In genomic region chr5:132270706-132271105, GRCh38 we compare ENCODE assay signal across 25 cellular contexts. TPM values are rescaled to one million over a fixed set of nuclear protein-coding genes. Genes with fewer than 3 reads are reported as not detected.
DNase-seq lines count a peak whose midpoint lies in the region; ATAC-seq and TF ChIP-seq lines count a peak whose summit lies in the region.
"Had no signal": no experiment of that assay in that cellular context is flagged by ENCODE, and none has a peak within 500 bp of the region (broad histone marks: within the 10 kb centered on the region; RNA-seq: fewer than 3 reads in every experiment).

No MANE protein-coding gene starts in this region.

- no peak for TF ChIP-seq CTCF in natural killer cell (IDR thresholded peaks at IDR 0.05)
- no peak for TF ChIP-seq CTCF in colonic mucosa (IDR thresholded peaks at IDR 0.05)
- TF ChIP-seq CTCF in osteocyte (IDR thresholded peaks at IDR 0.05), result no peak

- peak overlapping the region; percentile 25 for H3K4me3 Mint-ChIP-seq in natural killer cell
- H3K4me3 Mint-ChIP-seq in natural killer cell treated with Interleukin-12 subunit alpha and Interleukin-12 subunit beta and Interleukin-15 and Interleukin-18, amount 100 ng/mL, for 72 hours, result no peak overlapping the region
- H3K4me3 Mint-ChIP-seq in osteocyte (ENCODE audit: unreplicated experiment), result no peak overlapping the region
- peak overlapping the region in 3 of 8 donors; percentile 13 to 32 (median 18) for H3K4me3 Mint-ChIP-seq in CD4-positive, alpha-beta memory T cell
- H3K4me3 Mint-ChIP-seq: activated CD4-positive, alpha-beta T cell treated with anti-CD3 and anti-CD28 coated beads, Interleukin-2, amount 10 ng/mL, durations not matched to agents 24 days and 14 days; endodermal cell; neural progenitor cell had no signal

- H3K9ac ChIP-seq in colonic mucosa (ENCODE audit: low read depth in 2 of 2, low read length in 2 of 2), result no peak overlapping the region
- H3K9ac ChIP-seq: neural progenitor cell had no signal

- no peaks in the 10 kb centered on the region for H3K36me3 Mint-ChIP-seq in natural killer cell
- H3K36me3 Mint-ChIP-seq in natural killer cell treated with Interleukin-12 subunit alpha and Interleukin-12 subunit beta and Interleukin-15 and Interleukin-18, amount 100 ng/mL, for 72 hours, result no peaks in the 10 kb centered on the region
- H3K36me3 Mint-ChIP-seq in osteocyte (ENCODE audit: unreplicated experiment), result peaks cover 25% of the 10 kb centered on the region
- H3K36me3 Mint-ChIP-seq in CD4-positive, alpha-beta memory T cell, result no peaks in the 10 kb centered on the region
- H3K36me3 Mint-ChIP-seq: activated naive CD8-positive, alpha-beta T cell treated with anti-CD3 and anti-CD28 coated beads, Interleukin-2, amount 10 ng/mL, durations not matched to agents 7 days and 5 days; IgD-negative memory B cell had no signal

- no peaks in the 10 kb centered on the region for H3K9me3 ChIP-seq in colonic mucosa
- H3K9me3 ChIP-seq in CD4-positive, alpha-beta memory T cell (ENCODE audit: control insufficient read depth in 1 of 2, low read length in 2 of 2), result no peaks in the 10 kb centered on the region
- H3K9me3 ChIP-seq: HAP-1, heart left ventricle, left ventricle myocardium inferior, SJSA1, stomach had no signal

- DNase-seq in natural killer cell (no peak), colonic mucosa (peak; percentile 16), osteocyte (ENCODE audit: extremely low spot score, unreplicated experiment) (peak; percentile 70), SHP77 treated with DMSO at 0.1 percent for 48 hours (lab: John Stamatoyannopoulos, UW) (no peak)
- no peak for DNase-seq in natural killer cell treated with Interleukin-12 subunit alpha and Interleukin-12 subunit beta and Interleukin-15 and Interleukin-18, amount 100 ng/mL, for 72 hours (ENCODE audit: low spot score)
- no peak for DNase-seq in CD4-positive, alpha-beta memory T cell
- DNase-seq: activated CD4-positive, alpha-beta T cell treated with anti-CD3 and anti-CD28 coated beads, Interleukin-2, amount 10 ng/mL, durations not matched to agents 24 days and 14 days; activated naive CD8-positive, alpha-beta T cell treated with anti-CD3 and anti-CD28 coated beads, Interleukin-2, amount 10 ng/mL, durations not matched to agents 7 days and 5 days; left ventricle myocardium inferior; NCI-H1105; NCI-H2081 treated with DMSO at 0.1 percent for 48 hours; NK-92 treated with Interleukin-12 subunit alpha and Interleukin-12 subunit beta, amount 100 ng/mL, for 24 hours; stimulated activated CD4-positive, alpha-beta T cell treated with anti-CD3 and anti-CD28 coated beads, Interleukin-12 subunit alpha, Interleukin-12 subunit beta, amount 100 ng/mL, for 4 hours; stomach; trophoblast cell had no signal

- intact Hi-C loops in natural killer cell (cut with micrococcal nuclease) (no loop called here), colonic mucosa (cut with DNase I) (loop anchor here (10.0 kb wide), 1 partner anchor 104 kb away; no protein-coding TSS in a partner anchor)
- intact Hi-C loops in CD4-positive, alpha-beta memory T cell (cut with micrococcal nuclease), result loop anchor here (5.0 kb wide), 2 partner anchors 97 to 117 kb away; partner anchors contain the start of gene SLC22A5

- H3K27me3 Mint-ChIP-seq in natural killer cell (ENCODE audit: low read depth in 2 of 2) (peaks cover 15 to 23% of the 10 kb centered on the region in 2 donors), osteocyte (ENCODE audit: unreplicated experiment) (no peaks in the 10 kb centered on the region)
- peaks cover 10 to 14% of the 10 kb centered on the region in 2 donors for H3K27me3 Mint-ChIP-seq in natural killer cell treated with Interleukin-12 subunit alpha and Interleukin-12 subunit beta and Interleukin-15 and Interleukin-18, amount 100 ng/mL, for 72 hours
- H3K27me3 Mint-ChIP-seq in CD4-positive, alpha-beta memory T cell, result peaks cover 5 to 16% of the 10 kb centered on the region in 2 donors

- no peaks in the 10 kb centered on the region for H3K36me3 ChIP-seq in colonic mucosa
- H3K36me3 ChIP-seq in CD4-positive, alpha-beta memory T cell (ENCODE audit: insufficient read depth, low read length), result no peaks in the 10 kb centered on the region
- H3K36me3 ChIP-seq: HAP-1, left ventricle myocardium inferior, neural progenitor cell had no signal

- CTCF ChIA-PET in CD4-positive, alpha-beta memory T cell (lab: Charles Lee; ENCODE audit: partially characterized antibody), result no interaction called here

- H3K27me3 ChIP-seq in colonic mucosa, result no peaks in the 10 kb centered on the region
- no peaks in the 10 kb centered on the region for H3K27me3 ChIP-seq in CD4-positive, alpha-beta memory T cell (ENCODE audit: insufficient read depth, low read length)
- H3K27me3 ChIP-seq: heart left ventricle, neural progenitor cell, SJSA1, stomach had no signal

- H3K27ac ChIP-seq in colonic mucosa, result no peak overlapping the region
- H3K27ac ChIP-seq in CD4-positive, alpha-beta memory T cell (ENCODE audit: low read depth, low read length), result no peak overlapping the region
- H3K27ac ChIP-seq: left ventricle myocardium inferior, neural progenitor cell had no signal

- peaks cover 10% of the 10 kb centered on the region for H3K4me1 ChIP-seq in colonic mucosa
- no peaks in the 10 kb centered on the region for H3K4me1 ChIP-seq in CD4-positive, alpha-beta memory T cell (ENCODE audit: insufficient read depth, low read length)
- H3K4me1 ChIP-seq: HAP-1 had no signal

- no peaks in the 10 kb centered on the region for H3K9me3 Mint-ChIP-seq in natural killer cell
- H3K9me3 Mint-ChIP-seq in natural killer cell treated with Interleukin-12 subunit alpha and Interleukin-12 subunit beta and Interleukin-15 and Interleukin-18, amount 100 ng/mL, for 72 hours, result no peaks in the 10 kb centered on the region
- no peaks in the 10 kb centered on the region for H3K9me3 Mint-ChIP-seq in osteocyte (ENCODE audit: unreplicated experiment)
- no peaks in the 10 kb centered on the region for H3K9me3 Mint-ChIP-seq in CD4-positive, alpha-beta memory T cell
- H3K9me3 Mint-ChIP-seq: activated CD4-positive, alpha-beta T cell treated with anti-CD3 and anti-CD28 coated beads, Interleukin-2, amount 10 ng/mL, durations not matched to agents 24 days and 14 days; activated naive CD8-positive, alpha-beta T cell treated with anti-CD3 and anti-CD28 coated beads, Interleukin-2, amount 10 ng/mL, durations not matched to agents 7 days and 5 days; activated T-helper 2 cell treated with anti-CD3 and anti-CD28 coated beads, Interferon-gamma antibody, Interleukin-2, Interleukin-4, amounts not matched to agents 10 μg/mL and 5 μg/mL and 100 μg/mL, durations not matched to agents 14 hours and 24 hours and 36 hours; endodermal cell; IgD-negative memory B cell had no signal

- no peak overlapping the region for H3K27ac Mint-ChIP-seq in natural killer cell
- H3K27ac Mint-ChIP-seq in natural killer cell treated with Interleukin-12 subunit alpha and Interleukin-12 subunit beta and Interleukin-15 and Interleukin-18, amount 100 ng/mL, for 72 hours, result no peak overlapping the region
- peak overlapping the region; percentile 27 for H3K27ac Mint-ChIP-seq in osteocyte (ENCODE audit: unreplicated experiment)
- H3K27ac Mint-ChIP-seq in CD4-positive, alpha-beta memory T cell, result no peak overlapping the region
- H3K27ac Mint-ChIP-seq: activated CD4-positive, alpha-beta T cell treated with anti-CD3 and anti-CD28 coated beads, Interleukin-2, amount 10 ng/mL, durations not matched to agents 24 days and 14 days; activated T-helper 2 cell treated with anti-CD3 and anti-CD28 coated beads, Interferon-gamma antibody, Interleukin-2, Interleukin-4, amounts not matched to agents 10 μg/mL and 5 μg/mL and 100 μg/mL, durations not matched to agents 14 hours and 24 hours and 36 hours; endodermal cell; IgD-negative memory B cell; neural progenitor cell had no signal

- no peak overlapping the region for H3K4me3 ChIP-seq in colonic mucosa
- no peak overlapping the region for H3K4me3 ChIP-seq in CD4-positive, alpha-beta memory T cell (ENCODE audit: low read length in 2 of 2)
- H3K4me3 ChIP-seq: HAP-1, neural progenitor cell, SJSA1, stomach had no signal

- POLR2A ChIA-PET in CD4-positive, alpha-beta memory T cell (lab: Charles Lee; ENCODE audit: partially characterized antibody), result no interaction called here

- ATAC-seq in natural killer cell (no peak), HG03460 (IDR thresholded peaks at IDR 0.05; ENCODE audit: unreplicated experiment) (no peak), GM18907 (IDR thresholded peaks at IDR 0.05; ENCODE audit: unreplicated experiment) (no peak)
- no peak for ATAC-seq in natural killer cell treated with Interleukin-12 subunit alpha and Interleukin-12 subunit beta and Interleukin-15 and Interleukin-18, amount 100 ng/mL, for 72 hours
- ATAC-seq: Panc1 had no signal

- H3K4me1 Mint-ChIP-seq in natural killer cell, result peaks cover 0 to 18% of the 10 kb centered on the region in 2 donors
- H3K4me1 Mint-ChIP-seq in natural killer cell treated with Interleukin-12 subunit alpha and Interleukin-12 subunit beta and Interleukin-15 and Interleukin-18, amount 100 ng/mL, for 72 hours (ENCODE audit: low read depth in 2 of 2), result peaks cover 0 to 16% of the 10 kb centered on the region in 2 donors
- H3K4me1 Mint-ChIP-seq in osteocyte (ENCODE audit: unreplicated experiment), result peaks cover 38% of the 10 kb centered on the region
- H3K4me1 Mint-ChIP-seq in CD4-positive, alpha-beta memory T cell, result peaks cover 0 to 22% (median 12%) of the 10 kb centered on the region in 4 donors
- H3K4me1 Mint-ChIP-seq: endodermal cell had no signal

RNA-seq across cellular contexts. Expression of gene PDLIM4, which starts 13.2 kb away (rescaled TPM):
- total RNA-seq in natural killer cell (not detected), colonic mucosa (10 to 100 TPM in 1 of 2 donors, 1 to 10 TPM in 1; 2.3 to 14.3 TPM), osteocyte (42.7 and 47.8 TPM in 2 replicates)
- not detected for total RNA-seq in natural killer cell treated with Interleukin-12 subunit alpha and Interleukin-12 subunit beta and Interleukin-15 and Interleukin-18, amount 100 ng/mL, for 72 hours
- total RNA-seq in CD4-positive, alpha-beta memory T cell, result not detected
- polyA plus RNA-seq in CD4-positive, alpha-beta memory T cell, result not detected
- polyA plus RNA-seq: IgD-negative memory B cell had no signal

RNA-seq across cellular contexts. Expression of gene SLC22A4, which starts 23.5 kb away (rescaled TPM):
- total RNA-seq in natural killer cell, result 1 to 10 TPM in 1 of 3 donors, under 1 TPM in 2; 0.14 to 2.3 (median 0.27) TPM
- 1 to 10 TPM in 1 of 2 donors, under 1 TPM in 1; 0.93 to 2.5 TPM for total RNA-seq in natural killer cell treated with Interleukin-12 subunit alpha and Interleukin-12 subunit beta and Interleukin-15 and Interleukin-18, amount 100 ng/mL, for 72 hours
- 1 to 10 TPM; 1.3 to 8.3 TPM for total RNA-seq in colonic mucosa
- total RNA-seq in osteocyte, result 1.4 and 2.5 TPM in 2 replicates
- under 1 TPM in 1 of 2 experiments, not detected in 1; 0.22 TPM for total RNA-seq in CD4-positive, alpha-beta memory T cell
- polyA plus RNA-seq in CD4-positive, alpha-beta memory T cell, result not detected
- polyA plus RNA-seq: IgD-negative memory B cell had no signal

RNA-seq across cellular contexts. Expression of gene P4HA2, which starts 43.1 kb away (rescaled TPM):
- total RNA-seq in natural killer cell (under 1 TPM in 1 of 3 donors, not detected in 2; 0.20 TPM), colonic mucosa (10 to 100 TPM; 53.7 to 79.6 TPM), osteocyte (104 and 117 TPM in 2 replicates)
- 10 to 100 TPM in 1 of 2 donors, 1 to 10 TPM in 1; 5.5 to 20.1 TPM for total RNA-seq in natural killer cell treated with Interleukin-12 subunit alpha and Interleukin-12 subunit beta and Interleukin-15 and Interleukin-18, amount 100 ng/mL, for 72 hours
- total RNA-seq in CD4-positive, alpha-beta memory T cell, result under 1 TPM; 0.28 to 0.96 TPM
- under 1 TPM in 1 of 2 donors, not detected in 1; 0.14 TPM for polyA plus RNA-seq in CD4-positive, alpha-beta memory T cell

Comparison
In these comparisons a context has a peak if more than half of its experiments do, and no peak if none do; other contexts are left out.
1. DNase-seq: peak in colonic mucosa (single experiment) and osteocyte (single experiment); none in natural killer cell (single experiment), natural killer cell treated with Interleukin-12 subunit alpha and Interleukin-12 subunit beta and Interleukin-15 and Interleukin-18, amount 100 ng/mL, for 72 hours (single experiment), CD4-positive, alpha-beta memory T cell (0 of 5) and SHP77 treated with DMSO at 0.1 percent for 48 hours (single experiment).